9 cellular contexts compared by ENCODE assay signal in the genomic region with DNA sequence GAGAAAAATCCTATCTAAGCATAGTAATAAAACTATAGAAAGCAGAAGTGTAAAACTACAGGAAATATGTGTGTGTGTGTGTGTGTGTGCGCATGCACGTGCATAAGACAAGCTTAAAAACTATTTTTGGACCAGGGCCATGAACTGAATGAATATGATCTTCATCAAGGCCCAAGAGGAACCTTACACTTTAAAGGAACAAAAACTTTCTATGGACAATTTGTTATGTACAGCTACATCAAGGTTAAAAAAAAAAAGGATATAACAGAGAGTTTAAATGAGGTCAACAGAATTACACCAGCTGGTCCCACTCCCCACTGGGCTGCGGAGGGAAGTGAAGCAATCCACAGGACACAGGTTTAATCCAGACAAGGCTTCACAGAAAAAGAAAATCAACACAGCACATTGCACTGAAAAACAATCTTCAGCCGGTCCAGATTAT.
A peak's percentile ranks its signal among the peaks of the same experiment; 100 is the strongest.
DNase-seq lines count a peak whose midpoint lies in the region; ATAC-seq, FAIRE-seq and TF ChIP-seq lines count a peak whose summit lies in the region.
"Had no signal": no experiment of that assay in that cellular context is flagged by ENCODE, and none has a peak within 500 bp of the region (broad histone marks: within the 10 kb centered on the region; RNA-seq: fewer than 3 reads in every experiment).

No MANE protein-coding gene starts in this region.

- H3K4me2 ChIP-seq in endothelial cell of umbilical vein (ENCODE audit: insufficient read depth, low read length), result no peak overlapping the region

- H4K20me1 ChIP-seq in endothelial cell of umbilical vein (replicated peaks; ENCODE audit: control insufficient read depth, extremely low read depth, insufficient read depth, low read length), result no peaks in the 10 kb centered on the region

- H3K9ac ChIP-seq in endothelial cell of umbilical vein (replicated peaks; ENCODE audit: extremely low read depth, insufficient read depth, low read length), result no peak overlapping the region

- peak; percentile 83 for DNase-seq in NCI-H748 (lab: John Stamatoyannopoulos, UW; ENCODE audit: unreplicated experiment)
- DNase-seq in endothelial cell of umbilical vein (ENCODE audit: low read depth, low spot score), result peak; percentile 86
- peak; percentile 54 for DNase-seq in retina
- DNase-seq in ACHN, result no peak
- DNase-seq in iPS-NIHi7 (ENCODE audit: extremely low spot score), result no peak

- no peaks in the 10 kb centered on the region for H3K9me3 ChIP-seq in endothelial cell of umbilical vein (replicated peaks; ENCODE audit: control insufficient read depth, insufficient read depth, low read length)
- H3K9me3 ChIP-seq: neutrophil had no signal

- CTCF ChIA-PET in endothelial cell of umbilical vein (lab: Charles Lee), result interaction anchor here (1.2 to 2.0 kb wide), 4 partner anchors 19 to 164 kb away, joined by 3 to 8 read pairs (median 4); no protein-coding TSS in a partner anchor

- TF ChIP-seq CTCF in endothelial cell of umbilical vein (IDR thresholded peaks at IDR 0.05; ENCODE audit: extremely low read depth in 1 of 2, insufficient read depth in 1 of 2, low read depth in 1 of 2, low read length in 2 of 2), result no peak

- BruUV-seq in endothelial cell of umbilical vein (replicated peaks; lab: Mats Ljungman, UMichigan), result no TSS peak

- in situ Hi-C loops in ACHN (cut with HindIII; ENCODE audit: low pct_ligation_motif_present, low pct_unique_long_range_greater_than_20kb, low sequenced_read_pairs), result no loop called here

- no peaks in the 10 kb centered on the region for H3K36me3 ChIP-seq in endothelial cell of umbilical vein (ENCODE audit: control insufficient read depth in 2 of 2, extremely low read depth in 1 of 2, insufficient read depth in 2 of 2, low read length in 2 of 2)
- H3K36me3 ChIP-seq: neutrophil had no signal

- ATAC-seq in GM18909 (IDR thresholded peaks at IDR 0.05; ENCODE audit: poor library complexity, unreplicated experiment) (peak; percentile 72), GM21786 (IDR thresholded peaks at IDR 0.05; ENCODE audit: unreplicated experiment) (no peak), GM21737 (IDR thresholded peaks at IDR 0.05; ENCODE audit: unreplicated experiment) (no peak)

- H3K9me1 ChIP-seq in endothelial cell of umbilical vein (replicated peaks; ENCODE audit: control insufficient read depth, extremely low read depth, insufficient read depth, low read length), result no peaks in the 10 kb centered on the region

- POLR2A ChIA-PET in endothelial cell of umbilical vein (lab: Charles Lee), result no interaction called here

- TF ChIP-seq POLR2A in endothelial cell of umbilical vein (IDR thresholded peaks at IDR 0.05; ENCODE audit: low read depth, low read length), result no peak

- FAIRE-seq in endothelial cell of umbilical vein (lab: Jason Lieb, UNC), result no peak

- no peak overlapping the region for H2AFZ ChIP-seq in endothelial cell of umbilical vein (ENCODE audit: low read depth, low read length)

- H3K79me2 ChIP-seq in endothelial cell of umbilical vein (ENCODE audit: control insufficient read depth, insufficient read depth, low read length), result no peaks in the 10 kb centered on the region

- no peak overlapping the region for H3K4me3 ChIP-seq in endothelial cell of umbilical vein (replicated peaks in 1 of 3; ENCODE audit: insufficient read depth in 1 of 3, low read depth in 1 of 3, low read length in 3 of 3)

- intact Hi-C loops in endothelial cell of umbilical vein (cut with micrococcal nuclease), result loop anchor here (1.0 kb wide), 1 partner anchor 150 kb away; no protein-coding TSS in a partner anchor

- no peaks in the 10 kb centered on the region for H3K27me3 ChIP-seq in endothelial cell of umbilical vein (ENCODE audit: control insufficient read depth in 2 of 2, insufficient read depth in 2 of 2, low read length in 2 of 2)
- H3K27me3 ChIP-seq: neutrophil had no signal

- dilution Hi-C loops in endothelial cell of umbilical vein (cut with MboI; ENCODE audit: extremely low pct_ligation_motif_present, low sequenced_read_pairs), result no loop called here

- H3K27ac ChIP-seq in endothelial cell of umbilical vein (ENCODE audit: insufficient read depth, low read depth, low read length), result no peak overlapping the region
- H3K27ac ChIP-seq: neutrophil had no signal

- H3K4me1 ChIP-seq in endothelial cell of umbilical vein (ENCODE audit: control insufficient read depth, extremely low read depth, insufficient read depth, low read length), result peaks cover 13% of the 10 kb centered on the region

TF ChIP-seq in endothelial cell of umbilical vein, 7 proteins besides CTCF, POLR2A, EP300 and RAD21:
- TF ChIP-seq EZH2 (IDR thresholded peaks at IDR 0.05; ENCODE audit: borderline replicate concordance, low read depth, low read length, severe bottlenecking) (no peak), JUN (IDR thresholded peaks at IDR 0.05; ENCODE audit: borderline replicate concordance, insufficient read depth, insufficient read length, low read depth) (no peak), MYC (IDR thresholded peaks at IDR 0.05; ENCODE audit: low read depth, low read length) (no peak), GATA2 (IDR thresholded peaks at IDR 0.05; ENCODE audit: insufficient read depth, insufficient read length, low read depth, low read length) (no peak), FOS (IDR thresholded peaks at IDR 0.05; ENCODE audit: borderline replicate concordance, insufficient read depth, low read length) (no peak), POLR2AphosphoS5 (IDR thresholded peaks at IDR 0.05; ENCODE audit: insufficient read depth, low read depth, low read length) (no peak)
- TF ChIP-seq, protein P1, sequence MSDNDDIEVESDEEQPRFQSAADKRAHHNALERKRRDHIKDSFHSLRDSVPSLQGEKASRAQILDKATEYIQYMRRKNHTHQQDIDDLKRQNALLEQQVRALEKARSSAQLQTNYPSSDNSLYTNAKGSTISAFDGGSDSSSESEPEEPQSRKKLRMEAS (IDR thresholded peaks at IDR 0.05; ENCODE audit: insufficient read depth, insufficient read length), result no peak

Comparison
In these comparisons a context has a peak if more than half of its experiments do, and no peak if none do; other contexts are left out.
1. DNase-seq: peak in NCI-H748 (single experiment), endothelial cell of umbilical vein (single experiment) and retina (single experiment); none in ACHN (single experiment) and iPS-NIHi7 (single experiment).